Comparison of ENCODE assay signal across 25 cellular contexts in the genomic region with DNA sequence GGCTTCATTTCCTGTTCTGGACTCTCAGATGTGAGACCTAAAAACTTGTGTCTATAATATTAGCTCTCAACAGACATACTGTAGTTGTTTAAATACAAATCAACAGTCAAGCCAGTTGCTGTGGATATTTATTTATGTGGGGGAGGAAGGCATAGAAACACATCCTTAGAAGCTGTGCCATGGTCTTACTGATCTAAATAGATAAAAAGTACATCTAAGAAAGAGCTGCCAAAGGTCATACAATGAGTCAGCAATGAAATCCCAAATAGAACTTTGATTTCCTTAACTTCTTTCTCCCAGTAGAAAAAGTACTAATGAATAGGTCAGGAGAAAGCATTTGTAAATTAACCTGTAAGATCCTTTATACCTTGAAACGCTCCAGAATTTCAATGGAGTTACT.
DNase-seq lines count a peak whose midpoint lies in the region; ATAC-seq and TF ChIP-seq lines count a peak whose summit lies in the region.
"Had no signal": no experiment of that assay in that cellular context is flagged by ENCODE, and none has a peak within 500 bp of the region (broad histone marks: within the 10 kb centered on the region; RNA-seq: fewer than 3 reads in every experiment).

No MANE protein-coding gene starts in this region.

- H2AK5ac ChIP-seq in mesenchymal stem cell (ENCODE audit: low read length, severe bottlenecking), result no peak overlapping the region

- H3K27me3 ChIP-seq in left ventricle myocardium inferior (ENCODE audit: low read depth) (no peaks in the 10 kb centered on the region), right atrium auricular region (no peaks in the 10 kb centered on the region), mesenchymal stem cell (ENCODE audit: control insufficient read depth in 1 of 2, insufficient read depth in 1 of 2, low read length in 2 of 2) (peaks cover 0 to 6% of the 10 kb centered on the region in 2 experiments)
- H3K27me3 ChIP-seq: BLaER1, body of pancreas, uterus had no signal

- H3K27ac ChIP-seq in left ventricle myocardium inferior (replicated peaks) (peak overlapping the region; percentile 90), right atrium auricular region (peak overlapping the region in 1 of 2 donors; percentile 37), mesenchymal stem cell (ENCODE audit: low read length, poor library complexity, severe bottlenecking) (no peak overlapping the region), temporal lobe (ENCODE audit: low read depth, low read length) (peak overlapping the region; percentile 30)
- H3K27ac ChIP-seq: BLaER1, body of pancreas, uterus had no signal

- H3K9ac ChIP-seq in mesenchymal stem cell (ENCODE audit: low read length), result peak overlapping the region; percentile 51
- H3K9ac ChIP-seq: BLaER1 had no signal

- H2BK12ac ChIP-seq in mesenchymal stem cell (ENCODE audit: low read length in 2 of 2), result no peak overlapping the region

- H3K4me1 Mint-ChIP-seq in natural killer cell, result no peaks in the 10 kb centered on the region
- H3K4me1 Mint-ChIP-seq: activated CD8-positive, alpha-beta memory T cell treated with anti-CD3 and anti-CD28 coated beads, Interleukin-2, amount 10 ng/mL, durations not matched to agents 7 days and 5 days; activated T-helper 17 cell treated with anti-CD3 and anti-CD28 coated beads, Interleukin-2, amount 50 U/mL, for 72 hours had no signal

- no peak overlapping the region for H3K4me3 ChIP-seq in left ventricle myocardium inferior
- H3K4me3 ChIP-seq in right atrium auricular region, result no peak overlapping the region
- no peak overlapping the region for H3K4me3 ChIP-seq in astrocyte of the spinal cord (ENCODE audit: low read depth, low read length)
- H3K4me3 ChIP-seq in mesenchymal stem cell (ENCODE audit: insufficient read depth in 1 of 2, low read depth in 1 of 2, low read length in 2 of 2), result no peak overlapping the region
- H3K4me3 ChIP-seq: BLaER1, body of pancreas, K562, uterus had no signal

- H3K23ac ChIP-seq in mesenchymal stem cell (ENCODE audit: low read length in 2 of 2), result no peak overlapping the region

- no peak overlapping the region for H2AFZ ChIP-seq in mesenchymal stem cell (ENCODE audit: low read depth, low read length)

- H3K4ac ChIP-seq in mesenchymal stem cell (ENCODE audit: low read depth in 1 of 2, low read length in 2 of 2), result no peak overlapping the region

- no peak overlapping the region for H4K8ac ChIP-seq in mesenchymal stem cell (ENCODE audit: low read length)

- DNase-seq in left ventricle myocardium inferior (no peak), right atrium auricular region (ENCODE audit: low spot score) (no peak), astrocyte of the spinal cord (ENCODE audit: low read depth, low spot score) (peak; percentile 24), mesenchymal stem cell (no peak), natural killer cell (no peak), GM19238 (ENCODE audit: insufficient read length, low spot score) (no peak), AG08395 (ENCODE audit: low spot score) (no peak)
- DNase-seq: activated CD4-positive, alpha-beta T cell treated with anti-CD3 and anti-CD28 coated beads for 4 hours; activated CD8-positive, alpha-beta memory T cell treated with anti-CD3 and anti-CD28 coated beads, Interleukin-2, amount 10 ng/mL, durations not matched to agents 7 days and 5 days; body of pancreas; GDM1; NCI-H1048; NCI-H187 treated with DMSO at 0.1 percent for 48 hours; NCI-H345; SHP77 treated with DMSO at 0.1 percent for 48 hours; stimulated activated CD8-positive, alpha-beta memory T cell treated with anti-CD3 and anti-CD28 coated beads, Interleukin-4, amount 100 ng/mL, for 48 hours; T-helper 1 cell; uterus had no signal

- intact Hi-C loops in left ventricle myocardium inferior (cut with micrococcal nuclease), result no loop called here
- intact Hi-C loops in natural killer cell (cut with micrococcal nuclease), result no loop called here

- no peak overlapping the region for H4K91ac ChIP-seq in mesenchymal stem cell (ENCODE audit: low read length)

- H3K36me3 ChIP-seq in left ventricle myocardium inferior, result no peaks in the 10 kb centered on the region
- H3K36me3 ChIP-seq in right atrium auricular region, result no peaks in the 10 kb centered on the region
- H3K36me3 ChIP-seq in mesenchymal stem cell (ENCODE audit: control insufficient read depth in 1 of 2, insufficient read depth in 2 of 2, low read depth in 1 of 2, low read length in 2 of 2), result no peaks in the 10 kb centered on the region
- H3K36me3 ChIP-seq: BLaER1, uterus had no signal

- H3K79me1 ChIP-seq in mesenchymal stem cell (replicated peaks; ENCODE audit: low read length, poor library complexity, severe bottlenecking), result no peaks in the 10 kb centered on the region

- H3K27me3 Mint-ChIP-seq in natural killer cell (ENCODE audit: low read depth in 2 of 2), result no peaks in the 10 kb centered on the region
- H3K27me3 Mint-ChIP-seq: activated CD8-positive, alpha-beta memory T cell treated with anti-CD3 and anti-CD28 coated beads, Interleukin-2, amount 10 ng/mL, durations not matched to agents 7 days and 5 days had no signal

- no peak overlapping the region for H3K14ac ChIP-seq in mesenchymal stem cell (ENCODE audit: low read length in 2 of 2)

- WGBS in mesenchymal stem cell, result no CpG with 5 or more reads among the region's 1 CpG

- no peak overlapping the region for H3K4me2 ChIP-seq in mesenchymal stem cell (ENCODE audit: low read length, poor library complexity, severe bottlenecking)
- H3K4me2 ChIP-seq: BLaER1 had no signal

- peaks cover 0 to 5% of the 10 kb centered on the region in 2 donors for H3K9me3 Mint-ChIP-seq in natural killer cell
- H3K9me3 Mint-ChIP-seq: activated T-helper 17 cell treated with anti-CD3 and anti-CD28 coated beads, Interleukin-2, amount 50 U/mL, for 72 hours; neural crest cell had no signal

- ATAC-seq in natural killer cell, result no peak
- ATAC-seq: activated CD8-positive, alpha-beta memory T cell treated with anti-CD3 and anti-CD28 coated beads, Interleukin-2, amount 10 ng/mL, durations not matched to agents 7 days and 5 days; activated T-helper 17 cell treated with anti-CD3 and anti-CD28 coated beads, Interleukin-2, amount 50 U/mL, for 72 hours; body of pancreas; K562 had no signal

- H3K9me3 ChIP-seq in left ventricle myocardium inferior (replicated peaks) (no peaks in the 10 kb centered on the region), right atrium auricular region (no peaks in the 10 kb centered on the region), mesenchymal stem cell (ENCODE audit: control insufficient read depth, low read length) (no peaks in the 10 kb centered on the region)
- H3K9me3 ChIP-seq: BLaER1, body of pancreas, uterus had no signal

- no peak overlapping the region for H3K18ac ChIP-seq in mesenchymal stem cell (ENCODE audit: low read depth in 1 of 2, low read length in 2 of 2)

- TF ChIP-seq CTCF in left ventricle myocardium inferior (IDR thresholded peaks at IDR 0.05; ENCODE audit: borderline replicate concordance) (no peak), right atrium auricular region (IDR thresholded peaks at IDR 0.05) (no peak), astrocyte of the spinal cord (IDR thresholded peaks at IDR 0.05; ENCODE audit: low read depth, low read length) (no peak), natural killer cell (IDR thresholded peaks at IDR 0.05) (no peak)

- no peaks in the 10 kb centered on the region for H3K36me3 Mint-ChIP-seq in natural killer cell
- H3K36me3 Mint-ChIP-seq: activated CD8-positive, alpha-beta memory T cell treated with anti-CD3 and anti-CD28 coated beads, Interleukin-2, amount 10 ng/mL, durations not matched to agents 7 days and 5 days; activated naive CD8-positive, alpha-beta T cell had no signal

- peaks cover 77% of the 10 kb centered on the region for H3K4me1 ChIP-seq in left ventricle myocardium inferior
- H3K4me1 ChIP-seq in right atrium auricular region, result peaks cover 0 to 44% of the 10 kb centered on the region in 2 donors
- peaks cover 2% of the 10 kb centered on the region for H3K4me1 ChIP-seq in mesenchymal stem cell (ENCODE audit: control insufficient read depth, insufficient read depth, low read depth, low read length)
- H3K4me1 ChIP-seq: BLaER1, body of pancreas, uterus had no signal

- H2BK15ac ChIP-seq in mesenchymal stem cell (ENCODE audit: low read depth, poor library complexity, severe bottlenecking), result no peak overlapping the region

- no peak overlapping the region for H2BK120ac ChIP-seq in mesenchymal stem cell (ENCODE audit: low read depth, low read length)

- H3K27ac Mint-ChIP-seq in natural killer cell, result no peak overlapping the region
- H3K27ac Mint-ChIP-seq: activated CD8-positive, alpha-beta memory T cell treated with anti-CD3 and anti-CD28 coated beads, Interleukin-2, amount 10 ng/mL, durations not matched to agents 7 days and 5 days; activated naive CD8-positive, alpha-beta T cell; activated T-helper 17 cell treated with anti-CD3 and anti-CD28 coated beads, Interleukin-2, amount 50 U/mL, for 72 hours; progenitor cell of endocrine pancreas had no signal

- in situ Hi-C loops in astrocyte of the spinal cord (cut with HindIII; ENCODE audit: low sequenced_read_pairs), result no loop called here

- no peak overlapping the region for H3K4me3 Mint-ChIP-seq in natural killer cell
- H3K4me3 Mint-ChIP-seq: activated CD8-positive, alpha-beta memory T cell treated with anti-CD3 and anti-CD28 coated beads, Interleukin-2, amount 10 ng/mL, durations not matched to agents 7 days and 5 days; activated naive CD8-positive, alpha-beta T cell; activated T-helper 17 cell treated with anti-CD3 and anti-CD28 coated beads, Interleukin-2, amount 50 U/mL, for 72 hours; neural crest cell had no signal

- H2BK5ac ChIP-seq in mesenchymal stem cell (ENCODE audit: low read depth, low read length, poor library complexity, severe bottlenecking), result no peak overlapping the region
